9 cellular contexts compared by ENCODE assay signal in genomic region chr2:8252997-8253694, GRCh38.
DNase-seq lines count a peak whose midpoint lies in the region; ATAC-seq lines count a peak whose summit lies in the region.
"Had no signal": no experiment of that assay in that cellular context is flagged by ENCODE, and none has a peak within 500 bp of the region (broad histone marks: within the 10 kb centered on the region; RNA-seq: fewer than 3 reads in every experiment).

No MANE protein-coding gene starts in this region.

- no peak overlapping the region for H3K27ac Mint-ChIP-seq in activated naive CD4-positive, alpha-beta T cell treated with anti-CD3 and anti-CD28 coated beads, Interleukin-2, amount 10 ng/mL, durations not matched to agents 7 days and 5 days

- H3K4me3 Mint-ChIP-seq in activated naive CD4-positive, alpha-beta T cell treated with anti-CD3 and anti-CD28 coated beads, Interleukin-2, amount 10 ng/mL, durations not matched to agents 7 days and 5 days, result no peak overlapping the region

- peaks cover 3% of the 10 kb centered on the region for H3K9me3 Mint-ChIP-seq in activated naive CD4-positive, alpha-beta T cell treated with anti-CD3 and anti-CD28 coated beads, Interleukin-2, amount 10 ng/mL, durations not matched to agents 7 days and 5 days

- no peak overlapping the region for H3K27ac ChIP-seq in epithelial cell of prostate

- DNase-seq in NAMALWA (ENCODE audit: low spot score) (peak; percentile 30), epithelial cell of prostate (ENCODE audit: low read depth, low spot score) (peak; percentile 3), T-helper 9 cell (no peak), dermis blood vessel endothelial cell (no peak), ecto neural progenitor cell (ENCODE audit: low spot score) (no peak)
- DNase-seq in activated naive CD4-positive, alpha-beta T cell treated with anti-CD3 and anti-CD28 coated beads, Interleukin-2, amount 10 ng/mL, durations not matched to agents 7 days and 5 days, result no peak

- H3K4me1 Mint-ChIP-seq in activated naive CD4-positive, alpha-beta T cell treated with anti-CD3 and anti-CD28 coated beads, Interleukin-2, amount 10 ng/mL, durations not matched to agents 7 days and 5 days, result peaks cover 2% of the 10 kb centered on the region

- H3K36me3 Mint-ChIP-seq in activated naive CD4-positive, alpha-beta T cell treated with anti-CD3 and anti-CD28 coated beads, Interleukin-2, amount 10 ng/mL, durations not matched to agents 7 days and 5 days, result no peaks in the 10 kb centered on the region

- ATAC-seq in GM18517 (IDR thresholded peaks at IDR 0.05; ENCODE audit: unreplicated experiment), result peak; percentile 91
- ATAC-seq in GM21825 (IDR thresholded peaks at IDR 0.05; ENCODE audit: unreplicated experiment), result peak; percentile 77
- ATAC-seq: Panc1 had no signal

- CTCF ChIA-PET in activated naive CD4-positive, alpha-beta T cell treated with anti-CD3 and anti-CD28 coated beads, Interleukin-2, amount 10 ng/mL, durations not matched to agents 7 days and 5 days (lab: Charles Lee), result interaction anchor here (0.6 kb wide), 2 partner anchors 22 to 128 kb away, joined by 3 read pairs; no protein-coding TSS in a partner anchor

- peaks cover 41% of the 10 kb centered on the region for H3K27me3 Mint-ChIP-seq in activated naive CD4-positive, alpha-beta T cell treated with anti-CD3 and anti-CD28 coated beads, Interleukin-2, amount 10 ng/mL, durations not matched to agents 7 days and 5 days

Comparison
In these comparisons a context has a peak if more than half of its experiments do, and no peak if none do; other contexts are left out.
1. DNase-seq: peak in NAMALWA (single experiment) and epithelial cell of prostate (single experiment); none in activated naive CD4-positive, alpha-beta T cell treated with anti-CD3 and anti-CD28 coated beads, Interleukin-2, amount 10 ng/mL, durations not matched to agents 7 days and 5 days (single experiment), T-helper 9 cell (single experiment), dermis blood vessel endothelial cell (single experiment) and ecto neural progenitor cell (single experiment).